1 cellular context compared by ENCODE assay signal in genomic region chr17:28900986-28901726, GRCh38.
A peak's percentile ranks its signal among the peaks of the same experiment; 100 is the strongest.
TF ChIP-seq lines count a peak whose summit lies in the region.

No MANE protein-coding gene starts in this region.

TF ChIP-seq in HepG2, 621 proteins besides CTCF, POLR2A, EP300 and RAD21 (continued from another document):
- TF ChIP-seq, protein P1, sequence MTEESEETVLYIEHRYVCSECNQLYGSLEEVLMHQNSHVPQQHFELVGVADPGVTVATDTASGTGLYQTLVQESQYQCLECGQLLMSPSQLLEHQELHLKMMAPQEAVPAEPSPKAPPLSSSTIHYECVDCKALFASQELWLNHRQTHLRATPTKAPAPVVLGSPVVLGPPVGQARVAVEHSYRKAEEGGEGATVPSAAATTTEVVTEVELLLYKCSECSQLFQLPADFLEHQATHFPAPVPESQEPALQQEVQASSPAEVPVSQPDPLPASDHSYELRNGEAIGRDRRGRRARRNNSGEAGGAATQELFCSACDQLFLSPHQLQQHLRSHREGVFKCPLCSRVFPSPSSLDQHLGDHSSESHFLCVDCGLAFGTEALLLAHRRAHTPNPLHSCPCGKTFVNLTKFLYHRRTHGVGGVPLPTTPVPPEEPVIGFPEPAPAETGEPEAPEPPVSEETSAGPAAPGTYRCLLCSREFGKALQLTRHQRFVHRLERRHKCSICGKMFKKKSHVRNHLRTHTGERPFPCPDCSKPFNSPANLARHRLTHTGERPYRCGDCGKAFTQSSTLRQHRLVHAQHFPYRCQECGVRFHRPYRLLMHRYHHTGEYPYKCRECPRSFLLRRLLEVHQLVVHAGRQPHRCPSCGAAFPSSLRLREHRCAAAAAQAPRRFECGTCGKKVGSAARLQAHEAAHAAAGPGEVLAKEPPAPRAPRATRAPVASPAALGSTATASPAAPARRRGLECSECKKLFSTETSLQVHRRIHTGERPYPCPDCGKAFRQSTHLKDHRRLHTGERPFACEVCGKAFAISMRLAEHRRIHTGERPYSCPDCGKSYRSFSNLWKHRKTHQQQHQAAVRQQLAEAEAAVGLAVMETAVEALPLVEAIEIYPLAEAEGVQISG (CRISPR knock-in tag; IDR thresholded peaks at IDR 0.05) = peak; percentile 14; the same call in 1 of the 2 replicates
- TF ChIP-seq PHB2 (IDR thresholded peaks at IDR 0.05; ENCODE audit: partially characterized antibody) (no peak), PBX2 (CRISPR knock-in tag; IDR thresholded peaks at IDR 0.05) (no peak), THAP7 (CRISPR knock-in tag; IDR thresholded peaks at IDR 0.05) (no peak), ZKSCAN1 (IDR thresholded peaks at IDR 0.05; ENCODE audit: low read length) (no peak), MED13 (CRISPR knock-in tag; IDR thresholded peaks at IDR 0.05) (no peak), ZNF263 (CRISPR knock-in tag; IDR thresholded peaks at IDR 0.05) (no peak)
TF ChIP-seq in HepG2: peak in this region for 24.
